8 cellular contexts compared by ENCODE assay signal in genomic region chr13:93794197-93794885, GRCh38.
DNase-seq lines count a peak whose midpoint lies in the region; ATAC-seq lines count a peak whose summit lies in the region.

No MANE protein-coding gene starts in this region.

- peak in 3 of 4 experiments; percentile 10 to 45 (median 37) for DNase-seq in stimulated activated CD4-positive, alpha-beta T cell treated with anti-CD3 and anti-CD28 coated beads, Interleukin-1b, Interleukin-23, amount 100 ng/mL, for 24 hours (ENCODE audit: low read depth in 4 of 4, low spot score in 1 of 4)
- DNase-seq in NOMO-1 treated with DMSO at 0.1 percent for 48 hours (lab: John Stamatoyannopoulos, UW; ENCODE audit: unreplicated experiment) (no peak), medulla oblongata (ENCODE audit: extremely low spot score) (no peak), NCI-H748 (lab: John Stamatoyannopoulos, UW; ENCODE audit: unreplicated experiment) (no peak), AG20443 (ENCODE audit: low spot score) (no peak)

- ATAC-seq in GM18868 (IDR thresholded peaks at IDR 0.05; ENCODE audit: unreplicated experiment) (peak; percentile 71), GM21825 (IDR thresholded peaks at IDR 0.05; ENCODE audit: unreplicated experiment) (peak; percentile 90), HG03558 (IDR thresholded peaks at IDR 0.05; ENCODE audit: extremely low read depth, unreplicated experiment) (peak; percentile 86)

Comparison
In these comparisons a context has a peak if more than half of its experiments do, and no peak if none do; other contexts are left out.
1. DNase-seq: peak in stimulated activated CD4-positive, alpha-beta T cell treated with anti-CD3 and anti-CD28 coated beads, Interleukin-1b, Interleukin-23, amount 100 ng/mL, for 24 hours (3 of 4); none in NOMO-1 treated with DMSO at 0.1 percent for 48 hours (single experiment), medulla oblongata (single experiment), NCI-H748 (single experiment) and AG20443 (single experiment).
2. Peak in every context shown above with its lines, with median percentiles within 50 percentile points of each other: ATAC-seq.